27 cellular contexts compared by ENCODE assay signal in the genomic region with DNA sequence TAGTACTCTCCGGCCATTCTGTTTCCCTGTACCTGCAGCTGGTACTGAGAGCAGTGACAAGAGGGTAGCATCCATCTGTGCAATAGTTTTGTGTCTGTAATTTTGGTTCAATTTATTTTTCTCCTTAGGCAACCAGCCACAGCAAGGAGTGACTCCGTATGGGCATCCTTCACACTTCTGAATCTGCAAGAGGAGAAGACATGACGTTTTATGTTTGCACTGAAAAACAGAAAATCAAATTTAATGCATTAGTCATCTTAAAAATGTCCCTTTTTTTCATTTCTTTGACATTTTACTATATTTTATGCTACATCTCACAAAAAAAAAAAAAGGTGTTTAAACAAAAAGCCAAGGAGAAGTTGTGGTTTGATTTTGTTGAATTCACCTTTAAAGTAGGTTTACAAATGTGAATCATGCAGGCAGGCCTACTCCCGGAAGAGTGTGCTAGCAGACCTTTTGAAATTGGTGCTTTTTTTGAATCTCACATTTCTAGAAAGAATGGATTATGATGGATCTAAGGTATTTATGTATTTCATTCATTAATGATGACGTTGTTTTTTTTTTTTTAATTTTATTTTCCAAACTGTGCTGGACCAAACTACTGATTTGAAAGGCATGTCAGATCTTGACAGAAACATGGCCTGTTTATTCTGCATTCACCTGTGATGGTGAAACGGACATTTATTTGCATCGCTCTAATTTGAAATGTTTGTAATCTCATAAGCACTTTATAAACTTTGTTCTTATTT. TPM values are rescaled to one million over a fixed set of nuclear protein-coding genes. Genes with fewer than 3 reads are reported as not detected.
"Had no signal": no experiment of that assay in that cellular context is flagged by ENCODE, and none has a peak within 500 bp of the region (broad histone marks: within the 10 kb centered on the region; RNA-seq: fewer than 3 reads in every experiment).

No MANE protein-coding gene starts in this region.

- H3K36me3 ChIP-seq: heart right ventricle, neutrophil, sigmoid colon, stomach, thyroid gland, vagina had no signal

- H3K27ac ChIP-seq: heart right ventricle, neutrophil, sigmoid colon, stomach, thyroid gland, vagina had no signal

- ATAC-seq: heart right ventricle; left lobe of liver; mucosa of descending colon; naive thymus-derived CD8-positive, alpha-beta T cell; stimulated activated naive B cell treated with anti-CD40 and anti-IgM and Interleukin-4, amounts not matched to agents 10 μg/mL and 1 μg/mL and 100 μg/mL, for 72 hours had no signal

- H3K27ac Mint-ChIP-seq: naive thymus-derived CD8-positive, alpha-beta T cell; stimulated activated naive B cell treated with anti-CD40 and anti-IgM and Interleukin-4, amounts not matched to agents 10 μg/mL and 1 μg/mL and 100 μg/mL, for 72 hours; type B pancreatic cell had no signal

- H3K9me3 Mint-ChIP-seq: stimulated activated naive B cell treated with anti-CD40 and anti-IgM and Interleukin-4, amounts not matched to agents 10 μg/mL and 1 μg/mL and 100 μg/mL, for 72 hours; type B pancreatic cell had no signal

- H3K4me3 Mint-ChIP-seq: naive thymus-derived CD8-positive, alpha-beta T cell; stimulated activated naive B cell treated with anti-CD40 and anti-IgM and Interleukin-4, amounts not matched to agents 10 μg/mL and 1 μg/mL and 100 μg/mL, for 72 hours; type B pancreatic cell had no signal

- H3K4me3 ChIP-seq: dorsolateral prefrontal cortex, heart right ventricle, mucosa of descending colon, sigmoid colon, skin epidermis, stomach, thyroid gland, vagina had no signal

- H3K27me3 Mint-ChIP-seq: stimulated activated naive B cell treated with anti-CD40 and anti-IgM and Interleukin-4, amounts not matched to agents 10 μg/mL and 1 μg/mL and 100 μg/mL, for 72 hours; type B pancreatic cell had no signal

- H3K27me3 ChIP-seq: dorsolateral prefrontal cortex, heart right ventricle, neutrophil, sigmoid colon, stomach, thyroid gland, vagina had no signal

- FAIRE-seq: frontal cortex, islet of Langerhans had no signal

- H3K9me3 ChIP-seq: heart right ventricle, mucosa of descending colon, neutrophil, sigmoid colon, stomach, thyroid gland, vagina had no signal

- H3K4me1 ChIP-seq: sigmoid colon, thyroid gland had no signal

- DNase-seq: cortex of kidney; dorsolateral prefrontal cortex; effector CD8-positive, alpha-beta T cell; heart right ventricle; hypothalamus; mucosa of descending colon; naive thymus-derived CD8-positive, alpha-beta T cell; posterior cingulate gyrus; sigmoid colon; stimulated activated CD4-positive, alpha-beta T cell treated with anti-CD3 and anti-CD28 coated beads, Interleukin-2, amount 100 ng/mL, for 24 hours; stimulated activated CD4-positive, alpha-beta T cell treated with anti-CD3 and anti-CD28 coated beads, Interleukin-4, amount 100 ng/mL, for 4 hours; stimulated activated naive B cell treated with anti-CD40 and anti-IgM and Interleukin-4, amounts not matched to agents 10 μg/mL and 1 μg/mL and 100 μg/mL, for 72 hours; stomach; substantia nigra; thyroid gland had no signal

RNA-seq across cellular contexts. Expression of gene IGSF10, which starts 28.1 kb away (rescaled TPM):
- total RNA-seq: naive thymus-derived CD8-positive, alpha-beta T cell; pulmonary artery endothelial cell had no signal
- polyA plus RNA-seq: mammary epithelial cell; naive thymus-derived CD8-positive, alpha-beta T cell; neural cell had no signal

RNA-seq across cellular contexts. Expression of gene P2RY12, which starts 48.2 kb away (rescaled TPM):
- total RNA-seq: esophagus mucosa; mammary epithelial cell; naive thymus-derived CD8-positive, alpha-beta T cell; osteocyte; pulmonary artery endothelial cell had no signal
- polyA plus RNA-seq: mammary epithelial cell; naive thymus-derived CD8-positive, alpha-beta T cell; neural cell had no signal
